ENCODE assay signal across 1 cellular context in genomic region chr19:15243236-15243957, GRCh38.
TF ChIP-seq lines count a peak whose summit lies in the region.

No MANE protein-coding gene starts in this region.

TF ChIP-seq in GM12878, 131 proteins besides CTCF, POLR2A, EP300 and RAD21 (continued from another document):
- no peak for TF ChIP-seq ATF3 (IDR thresholded peaks at IDR 0.05; ENCODE audit: borderline replicate concordance, extremely low read depth, low read depth, low read length)
- no peak for TF ChIP-seq ZBTB11 (CRISPR knock-in tag; IDR thresholded peaks at IDR 0.05)
